Comparison of ENCODE assay signal across 13 cellular contexts in the genomic region with DNA sequence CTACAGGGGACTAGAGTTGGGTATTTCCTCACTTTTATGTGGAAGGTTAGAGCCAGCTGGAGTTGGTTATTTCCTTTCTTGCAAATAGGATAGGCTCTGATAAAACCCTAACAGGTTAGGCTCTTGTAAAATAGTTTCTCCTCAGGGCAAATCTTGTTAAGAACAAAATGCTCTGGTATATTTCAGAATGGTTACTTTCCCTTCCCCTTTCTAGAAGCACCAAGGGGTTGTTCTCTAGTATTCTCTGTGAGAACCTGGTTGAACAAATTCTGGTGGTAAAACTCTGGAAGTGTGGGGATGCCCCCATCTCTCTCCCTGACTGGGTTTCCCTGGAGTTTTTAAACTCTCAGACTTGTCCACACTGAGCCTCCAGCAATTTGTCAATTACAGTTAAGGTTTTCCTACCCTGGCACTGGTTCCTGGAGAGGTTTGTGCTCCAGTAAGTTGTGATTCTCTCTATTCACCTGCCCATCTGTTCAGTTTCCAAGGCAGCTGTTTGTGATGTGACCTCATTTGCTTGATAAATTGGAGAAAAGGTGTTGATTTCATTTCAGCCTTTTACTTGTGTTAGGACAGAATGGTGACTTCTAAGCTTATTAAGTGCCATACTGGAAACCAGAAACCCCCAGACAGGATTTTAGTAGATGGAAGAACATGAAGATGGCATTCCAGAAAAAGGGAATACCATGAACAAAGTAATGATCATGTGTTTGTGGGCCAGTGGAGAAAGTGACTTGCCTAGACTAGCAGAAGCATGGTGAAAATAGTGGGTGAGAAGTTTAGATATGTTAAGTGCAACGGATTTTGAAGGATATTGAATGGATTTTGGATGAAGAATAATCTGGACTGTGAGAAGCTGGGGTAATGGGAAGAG.
A peak's percentile ranks its signal among the peaks of the same experiment; 100 is the strongest.
DNase-seq lines count a peak whose midpoint lies in the region; ATAC-seq lines count a peak whose summit lies in the region.
"Had no signal": no experiment of that assay in that cellular context is flagged by ENCODE, and none has a peak within 500 bp of the region (broad histone marks: within the 10 kb centered on the region; RNA-seq: fewer than 3 reads in every experiment).

No MANE protein-coding gene starts in this region.

- DNase-seq in left kidney (ENCODE audit: low read depth, low spot score) (peak; percentile 33), mucosa of gallbladder (ENCODE audit: low spot score) (no peak), NCI-H146 (lab: John Stamatoyannopoulos, UW) (no peak), NCI-H2029 treated with DMSO at 0.1 percent for 48 hours (lab: John Stamatoyannopoulos, UW) (no peak)
- DNase-seq: activated CD4-positive, CD25-positive, alpha-beta regulatory T cell; activated naive CD4-positive, alpha-beta T cell treated with anti-CD3 and anti-CD28 coated beads for 36 hours; effector memory CD4-positive, alpha-beta T cell; mammary epithelial cell; NCI-H187 had no signal

- peak; percentile 76 for ATAC-seq in GM18868 (IDR thresholded peaks at IDR 0.05; ENCODE audit: unreplicated experiment)
- peak; percentile 76 for ATAC-seq in GM21717 (IDR thresholded peaks at IDR 0.05; ENCODE audit: unreplicated experiment)
- ATAC-seq in HG03432 (IDR thresholded peaks at IDR 0.05; ENCODE audit: unreplicated experiment): peak; percentile 74
- ATAC-seq: GM23338 had no signal
